16 cellular contexts compared by ENCODE assay signal in the genomic region with DNA sequence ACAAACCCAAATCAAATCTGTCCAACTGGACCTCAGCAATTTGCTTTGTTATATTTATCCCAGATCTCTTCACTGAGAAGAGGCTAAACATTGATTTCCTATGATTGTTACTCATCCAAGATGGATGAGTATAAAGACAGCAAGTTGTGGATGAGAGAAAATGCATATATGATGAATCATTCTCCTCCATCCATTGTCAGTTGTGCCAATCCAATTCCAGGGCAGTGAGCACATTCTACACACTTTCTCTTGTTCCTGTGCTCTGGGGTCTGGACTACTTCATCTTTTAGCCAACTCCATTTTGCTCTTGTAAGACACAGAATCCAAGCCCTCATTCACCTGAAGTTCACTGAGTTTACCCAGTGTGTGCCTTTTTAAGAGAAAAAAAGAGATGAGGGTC.
DNase-seq lines count a peak whose midpoint lies in the region; ATAC-seq and TF ChIP-seq lines count a peak whose summit lies in the region.
"Had no signal": no experiment of that assay in that cellular context is flagged by ENCODE, and none has a peak within 500 bp of the region (broad histone marks: within the 10 kb centered on the region; RNA-seq: fewer than 3 reads in every experiment).

No MANE protein-coding gene starts in this region.

- DNase-seq in EL: peak; percentile 89
- DNase-seq in RKO (ENCODE audit: low spot score): peak; percentile 38
- DNase-seq in dedifferentiated amniotic fluid mesenchymal stem cell (ENCODE audit: extremely low spot score): peak; percentile 34
- DNase-seq in kidney tubule cell (ENCODE audit: low spot score): peak; percentile 75
- DNase-seq in T-helper 1 cell: no peak
- no peak for DNase-seq in GDM1 (lab: John Stamatoyannopoulos, UW)
- DNase-seq in H7: no peak
- no peak for DNase-seq in upper lobe of right lung
- DNase-seq: activated CD8-positive, alpha-beta T cell treated with anti-CD3 and anti-CD28 coated beads, Interleukin-2, amount 10 ng/mL, durations not matched to agents 7 days and 5 days; DMS53; effector CD8-positive, alpha-beta T cell; glutamatergic neuron; NCI-H146; stomach had no signal

- no peak overlapping the region for H3K27ac ChIP-seq in upper lobe of right lung
- H3K27ac ChIP-seq: C4-2B, stomach, vagina had no signal

- no peak overlapping the region for H3K4me3 ChIP-seq in H7 (ENCODE audit: insufficient read depth, low read depth, low read length)
- no peak overlapping the region for H3K4me3 ChIP-seq in upper lobe of right lung
- H3K4me3 ChIP-seq: stomach, vagina had no signal

- intact Hi-C loops in upper lobe of right lung (cut with DNase I): no loop called here

- H3K4me1 ChIP-seq in upper lobe of right lung: no peaks in the 10 kb centered on the region
- H3K4me1 ChIP-seq: stomach, vagina had no signal

- no peaks in the 10 kb centered on the region for H3K27me3 ChIP-seq in H7 (ENCODE audit: control insufficient read depth, insufficient read depth, low read length)
- H3K27me3 ChIP-seq in upper lobe of right lung: no peaks in the 10 kb centered on the region
- H3K27me3 ChIP-seq: stomach, vagina had no signal

- H3K9me3 ChIP-seq in upper lobe of right lung: no peaks in the 10 kb centered on the region
- H3K9me3 ChIP-seq: vagina had no signal

- no peak for TF ChIP-seq CTCF in upper lobe of right lung (IDR thresholded peaks at IDR 0.05)

- ATAC-seq in upper lobe of right lung: no peak
- ATAC-seq: activated CD8-positive, alpha-beta T cell treated with anti-CD3 and anti-CD28 coated beads, Interleukin-2, amount 10 ng/mL, durations not matched to agents 7 days and 5 days had no signal

- H3K36me3 ChIP-seq in H7 (replicated peaks; ENCODE audit: control insufficient read depth, insufficient read depth, low read length) (no peaks in the 10 kb centered on the region), upper lobe of right lung (no peaks in the 10 kb centered on the region)
- H3K36me3 ChIP-seq: vagina had no signal

Comparison
In these comparisons a context has a peak if more than half of its experiments do, and no peak if none do; other contexts are left out.
1. DNase-seq: peak in EL (single experiment), RKO (single experiment), dedifferentiated amniotic fluid mesenchymal stem cell (single experiment) and kidney tubule cell (single experiment); none in T-helper 1 cell (0 of 5), GDM1 (single experiment), H7 (single experiment) and upper lobe of right lung (single experiment).